1 cellular context compared by ENCODE assay signal in the genomic region with DNA sequence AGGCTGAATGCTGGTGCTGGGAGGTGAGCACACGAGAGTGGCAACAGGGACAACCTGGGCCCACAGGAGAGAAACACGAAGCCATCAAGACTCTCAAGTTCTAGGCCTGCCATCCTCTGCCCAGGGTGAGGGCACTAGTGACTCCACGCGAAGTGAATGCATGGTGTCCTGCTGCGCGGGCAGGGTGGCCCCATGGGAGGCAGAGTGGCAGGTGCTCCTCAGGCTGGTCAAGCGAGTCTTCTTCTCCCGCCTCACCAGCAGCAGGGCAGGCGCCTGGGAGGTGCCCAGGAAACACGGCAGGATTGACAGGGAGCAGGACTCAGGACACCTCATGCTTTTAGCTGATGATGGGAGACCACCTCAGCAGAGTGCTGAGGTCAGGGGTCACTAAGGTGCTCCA.
TF ChIP-seq lines count a peak whose summit lies in the region.

No MANE protein-coding gene starts in this region.

TF ChIP-seq in GM23338, 12 proteins besides CTCF, POLR2A, EP300 and RAD21 (continued from another document):
- TF ChIP-seq, protein P1, sequence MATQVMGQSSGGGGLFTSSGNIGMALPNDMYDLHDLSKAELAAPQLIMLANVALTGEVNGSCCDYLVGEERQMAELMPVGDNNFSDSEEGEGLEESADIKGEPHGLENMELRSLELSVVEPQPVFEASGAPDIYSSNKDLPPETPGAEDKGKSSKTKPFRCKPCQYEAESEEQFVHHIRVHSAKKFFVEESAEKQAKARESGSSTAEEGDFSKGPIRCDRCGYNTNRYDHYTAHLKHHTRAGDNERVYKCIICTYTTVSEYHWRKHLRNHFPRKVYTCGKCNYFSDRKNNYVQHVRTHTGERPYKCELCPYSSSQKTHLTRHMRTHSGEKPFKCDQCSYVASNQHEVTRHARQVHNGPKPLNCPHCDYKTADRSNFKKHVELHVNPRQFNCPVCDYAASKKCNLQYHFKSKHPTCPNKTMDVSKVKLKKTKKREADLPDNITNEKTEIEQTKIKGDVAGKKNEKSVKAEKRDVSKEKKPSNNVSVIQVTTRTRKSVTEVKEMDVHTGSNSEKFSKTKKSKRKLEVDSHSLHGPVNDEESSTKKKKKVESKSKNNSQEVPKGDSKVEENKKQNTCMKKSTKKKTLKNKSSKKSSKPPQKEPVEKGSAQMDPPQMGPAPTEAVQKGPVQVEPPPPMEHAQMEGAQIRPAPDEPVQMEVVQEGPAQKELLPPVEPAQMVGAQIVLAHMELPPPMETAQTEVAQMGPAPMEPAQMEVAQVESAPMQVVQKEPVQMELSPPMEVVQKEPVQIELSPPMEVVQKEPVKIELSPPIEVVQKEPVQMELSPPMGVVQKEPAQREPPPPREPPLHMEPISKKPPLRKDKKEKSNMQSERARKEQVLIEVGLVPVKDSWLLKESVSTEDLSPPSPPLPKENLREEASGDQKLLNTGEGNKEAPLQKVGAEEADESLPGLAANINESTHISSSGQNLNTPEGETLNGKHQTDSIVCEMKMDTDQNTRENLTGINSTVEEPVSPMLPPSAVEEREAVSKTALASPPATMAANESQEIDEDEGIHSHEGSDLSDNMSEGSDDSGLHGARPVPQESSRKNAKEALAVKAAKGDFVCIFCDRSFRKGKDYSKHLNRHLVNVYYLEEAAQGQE (IDR thresholded peaks at IDR 0.05; ENCODE audit: unreplicated experiment): no peak
- TF ChIP-seq NANOG (IDR thresholded peaks at IDR 0.05; ENCODE audit: borderline replicate concordance): no peak
- no peak for TF ChIP-seq STAT1 (IDR thresholded peaks at IDR 0.05; ENCODE audit: unreplicated experiment)
- TF ChIP-seq, protein P2, sequence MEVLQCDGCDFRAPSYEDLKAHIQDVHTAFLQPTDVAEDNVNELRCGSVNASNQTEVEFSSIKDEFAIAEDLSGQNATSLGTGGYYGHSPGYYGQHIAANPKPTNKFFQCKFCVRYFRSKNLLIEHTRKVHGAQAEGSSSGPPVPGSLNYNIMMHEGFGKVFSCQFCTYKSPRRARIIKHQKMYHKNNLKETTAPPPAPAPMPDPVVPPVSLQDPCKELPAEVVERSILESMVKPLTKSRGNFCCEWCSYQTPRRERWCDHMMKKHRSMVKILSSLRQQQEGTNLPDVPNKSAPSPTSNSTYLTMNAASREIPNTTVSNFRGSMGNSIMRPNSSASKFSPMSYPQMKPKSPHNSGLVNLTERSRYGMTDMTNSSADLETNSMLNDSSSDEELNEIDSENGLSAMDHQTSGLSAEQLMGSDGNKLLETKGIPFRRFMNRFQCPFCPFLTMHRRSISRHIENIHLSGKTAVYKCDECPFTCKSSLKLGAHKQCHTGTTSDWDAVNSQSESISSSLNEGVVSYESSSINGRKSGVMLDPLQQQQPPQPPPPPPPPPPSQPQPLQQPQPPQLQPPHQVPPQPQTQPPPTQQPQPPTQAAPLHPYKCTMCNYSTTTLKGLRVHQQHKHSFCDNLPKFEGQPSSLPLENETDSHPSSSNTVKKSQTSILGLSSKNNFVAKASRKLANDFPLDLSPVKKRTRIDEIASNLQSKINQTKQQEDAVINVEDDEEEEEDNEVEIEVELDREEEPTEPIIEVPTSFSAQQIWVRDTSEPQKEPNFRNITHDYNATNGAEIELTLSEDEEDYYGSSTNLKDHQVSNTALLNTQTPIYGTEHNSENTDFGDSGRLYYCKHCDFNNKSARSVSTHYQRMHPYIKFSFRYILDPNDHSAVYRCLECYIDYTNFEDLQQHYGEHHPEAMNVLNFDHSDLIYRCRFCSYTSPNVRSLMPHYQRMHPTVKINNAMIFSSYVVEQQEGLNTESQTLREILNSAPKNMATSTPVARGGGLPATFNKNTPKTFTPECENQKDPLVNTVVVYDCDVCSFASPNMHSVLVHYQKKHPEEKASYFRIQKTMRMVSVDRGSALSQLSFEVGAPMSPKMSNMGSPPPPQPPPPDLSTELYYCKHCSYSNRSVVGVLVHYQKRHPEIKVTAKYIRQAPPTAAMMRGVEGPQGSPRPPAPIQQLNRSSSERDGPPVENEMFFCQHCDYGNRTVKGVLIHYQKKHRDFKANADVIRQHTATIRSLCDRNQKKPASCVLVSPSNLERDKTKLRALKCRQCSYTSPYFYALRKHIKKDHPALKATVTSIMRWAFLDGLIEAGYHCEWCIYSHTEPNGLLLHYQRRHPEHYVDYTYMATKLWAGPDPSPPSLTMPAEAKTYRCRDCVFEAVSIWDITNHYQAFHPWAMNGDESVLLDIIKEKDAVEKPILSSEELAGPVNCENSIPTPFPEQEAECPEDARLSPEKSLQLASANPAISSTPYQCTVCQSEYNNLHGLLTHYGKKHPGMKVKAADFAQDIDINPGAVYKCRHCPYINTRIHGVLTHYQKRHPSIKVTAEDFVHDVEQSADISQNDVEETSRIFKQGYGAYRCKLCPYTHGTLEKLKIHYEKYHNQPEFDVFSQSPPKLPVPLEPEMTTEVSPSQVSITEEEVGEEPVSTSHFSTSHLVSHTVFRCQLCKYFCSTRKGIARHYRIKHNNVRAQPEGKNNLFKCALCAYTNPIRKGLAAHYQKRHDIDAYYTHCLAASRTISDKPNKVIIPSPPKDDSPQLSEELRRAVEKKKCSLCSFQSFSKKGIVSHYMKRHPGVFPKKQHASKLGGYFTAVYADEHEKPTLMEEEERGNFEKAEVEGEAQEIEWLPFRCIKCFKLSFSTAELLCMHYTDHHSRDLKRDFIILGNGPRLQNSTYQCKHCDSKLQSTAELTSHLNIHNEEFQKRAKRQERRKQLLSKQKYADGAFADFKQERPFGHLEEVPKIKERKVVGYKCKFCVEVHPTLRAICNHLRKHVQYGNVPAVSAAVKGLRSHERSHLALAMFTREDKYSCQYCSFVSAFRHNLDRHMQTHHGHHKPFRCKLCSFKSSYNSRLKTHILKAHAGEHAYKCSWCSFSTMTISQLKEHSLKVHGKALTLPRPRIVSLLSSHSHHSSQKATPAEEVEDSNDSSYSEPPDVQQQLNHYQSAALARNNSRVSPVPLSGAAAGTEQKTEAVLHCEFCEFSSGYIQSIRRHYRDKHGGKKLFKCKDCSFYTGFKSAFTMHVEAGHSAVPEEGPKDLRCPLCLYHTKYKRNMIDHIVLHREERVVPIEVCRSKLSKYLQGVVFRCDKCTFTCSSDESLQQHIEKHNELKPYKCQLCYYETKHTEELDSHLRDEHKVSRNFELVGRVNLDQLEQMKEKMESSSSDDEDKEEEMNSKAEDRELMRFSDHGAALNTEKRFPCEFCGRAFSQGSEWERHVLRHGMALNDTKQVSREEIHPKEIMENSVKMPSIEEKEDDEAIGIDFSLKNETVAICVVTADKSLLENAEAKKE (CRISPR knock-in tag; IDR thresholded peaks at IDR 0.05): no peak
